Comparison of ENCODE assay signal across 8 cellular contexts in the genomic region with DNA sequence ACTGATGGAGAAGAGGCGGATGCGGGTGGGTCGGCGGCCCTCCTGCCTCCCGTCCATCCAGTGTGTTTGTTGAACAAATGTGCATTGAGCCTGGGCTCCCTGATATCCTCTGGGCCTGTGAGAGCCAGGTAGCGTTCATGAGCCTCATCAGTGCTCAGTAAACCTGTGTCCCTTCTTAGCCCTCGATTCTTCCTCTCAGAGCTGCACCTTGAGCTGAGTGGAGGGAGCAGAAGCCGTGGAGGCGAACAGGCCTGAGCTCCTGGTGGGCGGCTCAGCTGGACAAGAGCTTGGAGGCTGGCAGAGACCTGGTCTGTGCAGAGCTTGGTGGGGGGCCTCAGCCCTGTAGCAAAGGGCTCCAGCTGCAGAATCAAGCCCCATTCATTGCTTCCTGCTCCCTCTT.
"Had no signal": no experiment of that assay in that cellular context is flagged by ENCODE, and none has a peak within 500 bp of the region (broad histone marks: within the 10 kb centered on the region; RNA-seq: fewer than 3 reads in every experiment).

No MANE protein-coding gene starts in this region.

- H3K27ac ChIP-seq: GM23248, HL-60 had no signal

- H2AFZ ChIP-seq: GM23248 had no signal

- H3K4me1 Mint-ChIP-seq: IgD-negative memory B cell had no signal

- H3K27ac Mint-ChIP-seq: HFFc6, IgD-negative memory B cell had no signal

- H3K4me3 ChIP-seq: GM23248 had no signal

- DNase-seq: GM23248, GOT3, H7, HCEC 1CT, HFFc6, KBM-7 had no signal

- H3K9me3 Mint-ChIP-seq: HFFc6 had no signal

- H3K36me3 Mint-ChIP-seq: IgD-negative memory B cell had no signal

- H3K4me3 Mint-ChIP-seq: HFFc6, IgD-negative memory B cell had no signal

- H3K9ac ChIP-seq: GM23248 had no signal
